In the genomic region with DNA sequence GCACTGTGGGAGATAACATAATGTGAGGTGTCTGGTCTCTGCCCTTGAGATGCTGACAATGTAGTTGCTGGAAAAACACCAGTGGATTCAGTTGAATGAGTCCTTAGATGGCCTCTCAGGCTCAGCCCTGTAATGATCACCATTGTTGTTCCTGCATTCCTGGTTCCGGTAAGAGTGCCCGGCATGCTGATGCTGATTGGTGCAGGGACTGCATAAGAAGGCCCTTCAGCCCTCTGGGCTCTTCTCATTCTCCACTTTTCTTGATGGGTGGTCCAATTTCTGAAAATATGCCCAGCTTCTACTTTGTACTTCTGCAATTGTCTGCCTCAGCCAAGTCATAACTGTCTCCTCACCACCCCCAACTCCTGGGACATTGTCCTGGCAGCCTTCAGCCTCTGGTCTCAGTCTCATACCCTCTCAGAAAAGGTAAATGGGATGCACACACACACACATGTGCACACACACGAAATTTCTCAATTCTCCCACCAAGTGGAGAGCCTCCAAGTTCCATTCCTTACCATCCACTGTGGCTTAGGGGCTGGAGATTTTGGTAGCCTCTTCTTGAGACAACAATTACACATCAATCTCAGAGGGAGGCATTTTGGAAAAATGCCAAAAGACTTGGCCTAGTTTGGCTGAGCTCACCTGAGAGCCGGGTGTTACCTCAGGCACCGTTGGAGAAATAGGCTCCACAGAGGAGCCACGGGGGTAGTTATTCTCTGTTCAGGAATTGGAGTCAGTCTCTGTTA, we compare ENCODE assay signal across 19 cellular contexts.
DNase-seq lines count a peak whose midpoint lies in the region; ATAC-seq and TF ChIP-seq lines count a peak whose summit lies in the region.
"Had no signal": no experiment of that assay in that cellular context is flagged by ENCODE, and none has a peak within 500 bp of the region (broad histone marks: within the 10 kb centered on the region; RNA-seq: fewer than 3 reads in every experiment).

No MANE protein-coding gene starts in this region.

- no peaks in the 10 kb centered on the region for H3K27me3 ChIP-seq in right atrium auricular region
- H3K27me3 ChIP-seq: testis had no signal

- no peak for ATAC-seq in activated CD8-positive, alpha-beta T cell treated with anti-CD3 and anti-CD28 coated beads, Interleukin-2, amount 10 ng/mL, durations not matched to agents 7 days and 5 days
- ATAC-seq in GM19397 (IDR thresholded peaks at IDR 0.05; ENCODE audit: unreplicated experiment) = no peak
- ATAC-seq in GM19324 (IDR thresholded peaks at IDR 0.05; ENCODE audit: low FRiP score, unreplicated experiment) = no peak

- no peaks in the 10 kb centered on the region for H3K9me3 ChIP-seq in right atrium auricular region
- H3K9me3 ChIP-seq: neutrophil, SK-N-SH, testis had no signal

- in situ Hi-C loops in G401 (cut with HindIII; ENCODE audit: low sequenced_read_pairs) = no loop called here

- peaks cover 0 to 11% of the 10 kb centered on the region in 2 donors for H3K4me1 ChIP-seq in right atrium auricular region
- H3K4me1 ChIP-seq: testis had no signal

- no peak overlapping the region for H3K27ac Mint-ChIP-seq in activated CD8-positive, alpha-beta T cell treated with anti-CD3 and anti-CD28 coated beads, Interleukin-2, amount 10 ng/mL, durations not matched to agents 7 days and 5 days
- H3K27ac Mint-ChIP-seq: activated T-helper 2 cell treated with anti-CD3 and anti-CD28 coated beads, Interferon-gamma antibody, Interleukin-2, Interleukin-4, amounts not matched to agents 10 μg/mL and 5 μg/mL and 100 μg/mL, durations not matched to agents 14 hours and 24 hours and 36 hours; CD14-positive monocyte had no signal

- no peaks in the 10 kb centered on the region for H3K36me3 Mint-ChIP-seq in activated CD8-positive, alpha-beta T cell treated with anti-CD3 and anti-CD28 coated beads, Interleukin-2, amount 10 ng/mL, durations not matched to agents 7 days and 5 days (ENCODE audit: low read depth)
- H3K36me3 Mint-ChIP-seq: CD14-positive monocyte had no signal

- POLR2A ChIA-PET in activated CD8-positive, alpha-beta T cell treated with anti-CD3 and anti-CD28 coated beads, Interleukin-2, amount 10 ng/mL, durations not matched to agents 7 days and 5 days (lab: Charles Lee) = no interaction called here

- H3K36me3 ChIP-seq in right atrium auricular region = no peaks in the 10 kb centered on the region
- H3K36me3 ChIP-seq: neutrophil had no signal

- TF ChIP-seq CTCF in right atrium auricular region (IDR thresholded peaks at IDR 0.05) = no peak

- H3K27me3 Mint-ChIP-seq in activated CD8-positive, alpha-beta T cell treated with anti-CD3 and anti-CD28 coated beads, Interleukin-2, amount 10 ng/mL, durations not matched to agents 7 days and 5 days (ENCODE audit: low read depth) = peaks cover 17% of the 10 kb centered on the region

- CTCF ChIA-PET in activated CD8-positive, alpha-beta T cell treated with anti-CD3 and anti-CD28 coated beads, Interleukin-2, amount 10 ng/mL, durations not matched to agents 7 days and 5 days (lab: Charles Lee) = no interaction called here

- DNase-seq in G401 (ENCODE audit: low spot score) = peak; percentile 22
- DNase-seq in NCI-H69 (lab: John Stamatoyannopoulos, UW) = peak; percentile 33
- DNase-seq in right atrium auricular region (ENCODE audit: low spot score) = peak; percentile 32
- peak; percentile 50 for DNase-seq in renal cortical epithelial cell (ENCODE audit: low read depth)
- no peak for DNase-seq in globus pallidus (ENCODE audit: low spot score)
- no peak for DNase-seq in activated CD8-positive, alpha-beta T cell treated with anti-CD3 and anti-CD28 coated beads, Interleukin-2, amount 10 ng/mL, durations not matched to agents 7 days and 5 days
- DNase-seq: effector memory CD4-positive, alpha-beta T cell; KG1; MV-4-11; NCI-H187; right cardiac atrium; SK-N-SH; T-helper 9 cell had no signal

- H3K9me3 Mint-ChIP-seq in activated CD8-positive, alpha-beta T cell treated with anti-CD3 and anti-CD28 coated beads, Interleukin-2, amount 10 ng/mL, durations not matched to agents 7 days and 5 days (ENCODE audit: insufficient read depth) = no peaks in the 10 kb centered on the region
- H3K9me3 Mint-ChIP-seq: activated T-helper 2 cell treated with anti-CD3 and anti-CD28 coated beads, Interferon-gamma antibody, Interleukin-2, Interleukin-4, amounts not matched to agents 10 μg/mL and 5 μg/mL and 100 μg/mL, durations not matched to agents 14 hours and 24 hours and 36 hours had no signal

- no peak overlapping the region for H3K4me3 Mint-ChIP-seq in activated CD8-positive, alpha-beta T cell treated with anti-CD3 and anti-CD28 coated beads, Interleukin-2, amount 10 ng/mL, durations not matched to agents 7 days and 5 days
- H3K4me3 Mint-ChIP-seq: CD14-positive monocyte had no signal

- H3K4me1 Mint-ChIP-seq in activated CD8-positive, alpha-beta T cell treated with anti-CD3 and anti-CD28 coated beads, Interleukin-2, amount 10 ng/mL, durations not matched to agents 7 days and 5 days (ENCODE audit: low read depth) = no peaks in the 10 kb centered on the region
- H3K4me1 Mint-ChIP-seq: CD14-positive monocyte had no signal

- H3K27ac ChIP-seq in right atrium auricular region = no peak overlapping the region
- H3K27ac ChIP-seq: neutrophil, testis had no signal

- H3K4me3 ChIP-seq in right atrium auricular region = no peak overlapping the region
- H3K4me3 ChIP-seq: testis had no signal

Comparison
In these comparisons a context has a peak if more than half of its experiments do, and no peak if none do; other contexts are left out.
1. DNase-seq: peak in G401 (single experiment), NCI-H69 (single experiment), right atrium auricular region (single experiment) and renal cortical epithelial cell (single experiment); none in globus pallidus (single experiment) and activated CD8-positive, alpha-beta T cell treated with anti-CD3 and anti-CD28 coated beads, Interleukin-2, amount 10 ng/mL, durations not matched to agents 7 days and 5 days (single experiment).